22 cellular contexts compared by ENCODE assay signal in genomic region chr19:47260476-47260875, GRCh38. TPM values are rescaled to one million over a fixed set of nuclear protein-coding genes. Genes with fewer than 3 reads are reported as not detected.
A peak's percentile ranks its signal among the peaks of the same experiment; 100 is the strongest.
DNase-seq lines count a peak whose midpoint lies in the region; ATAC-seq, FAIRE-seq and TF ChIP-seq lines count a peak whose summit lies in the region.
"Had no signal": no experiment of that assay in that cellular context is flagged by ENCODE, and none has a peak within 500 bp of the region (broad histone marks: within the 10 kb centered on the region; RNA-seq: fewer than 3 reads in every experiment).

No MANE protein-coding gene starts in this region.

- WGBS in K562 (ENCODE audit: insufficient coverage, low coverage, missing lambda C conversion rate): 99% methylated on average over 9 of the region's 17 CpGs
- no CpG with 5 or more reads among the region's 17 CpGs for WGBS in neuronal stem cell (ENCODE audit: extremely low coverage in 2 of 2, insufficient read length in 2 of 2, insufficient replicate concordance in 1 of 2), 2 donors
- WGBS in mammary epithelial cell (ENCODE audit: low coverage, missing lambda C conversion rate): 93% methylated on average over 4 of the region's 17 CpGs

- peaks cover 30% of the 10 kb centered on the region for H3K36me3 Mint-ChIP-seq in activated naive CD8-positive, alpha-beta T cell treated with anti-CD3 and anti-CD28 coated beads, Interleukin-2, amount 10 ng/mL, durations not matched to agents 7 days and 5 days
- H3K36me3 Mint-ChIP-seq in activated naive CD8-positive, alpha-beta T cell treated with anti-CD3 and anti-CD28 coated beads, Interleukin-2, amount 50 U/mL, for 24 hours (ENCODE audit: low read depth): peaks cover 30% of the 10 kb centered on the region

- no peak for ATAC-seq in activated naive CD8-positive, alpha-beta T cell treated with anti-CD3 and anti-CD28 coated beads, Interleukin-2, amount 10 ng/mL, durations not matched to agents 7 days and 5 days (ENCODE audit: low read depth)
- no peak for ATAC-seq in activated naive CD8-positive, alpha-beta T cell treated with anti-CD3 and anti-CD28 coated beads, Interleukin-2, amount 50 U/mL, for 24 hours
- ATAC-seq in K562 (no peak), upper lobe of right lung (no peak), GM19452 (IDR thresholded peaks at IDR 0.05; ENCODE audit: unreplicated experiment) (no peak), HG03039 (IDR thresholded peaks at IDR 0.05; ENCODE audit: unreplicated experiment) (no peak)

- in situ Hi-C loops in K562 (cut with MboI) (no loop called here), mammary epithelial cell (cut with MboI; ENCODE audit: low sequenced_read_pairs in 2 of 2) (no loop called here)

- no peak for FAIRE-seq in K562 (lab: Jason Lieb, UNC)
- FAIRE-seq: D721Med, GM12892, H54 had no signal

- H2BK5ac ChIP-seq in neuronal stem cell (ENCODE audit: low read length): no peak overlapping the region

- no peak for DNase-seq in activated naive CD8-positive, alpha-beta T cell treated with anti-CD3 and anti-CD28 coated beads, Interleukin-2, amount 10 ng/mL, durations not matched to agents 7 days and 5 days
- DNase-seq in activated naive CD8-positive, alpha-beta T cell treated with anti-CD3 and anti-CD28 coated beads, Interleukin-2, amount 50 U/mL, for 24 hours: no peak
- DNase-seq in K562 (ENCODE audit: extremely low read depth in 1 of 4, low spot score in 3 of 4): no peak
- DNase-seq in neuronal stem cell (ENCODE audit: low spot score): no peak
- DNase-seq in upper lobe of right lung: peak; percentile 65
- DNase-seq in mammary epithelial cell: no peak
- DNase-seq: AML-193; CD4-positive, alpha-beta memory T cell; DND-41; GDM1; NCI-H1105 treated with DMSO at 0.1 percent for 48 hours; NCI-H187; NCI-H446; NCI-H748 treated with DMSO at 0.1 percent for 48 hours; Peyer's patch; SHP77 treated with DMSO at 0.1 percent for 48 hours had no signal

- peak overlapping the region; percentile 85 for H3K23ac ChIP-seq in neuronal stem cell (ENCODE audit: low read depth, low read length, poor library complexity)

- H3K9me1 ChIP-seq in K562 (ENCODE audit: control insufficient read depth, insufficient read depth, low read length): no peaks in the 10 kb centered on the region

- H3K27me3 Mint-ChIP-seq in activated naive CD8-positive, alpha-beta T cell treated with anti-CD3 and anti-CD28 coated beads, Interleukin-2, amount 10 ng/mL, durations not matched to agents 7 days and 5 days: no peaks in the 10 kb centered on the region
- no peaks in the 10 kb centered on the region for H3K27me3 Mint-ChIP-seq in activated naive CD8-positive, alpha-beta T cell treated with anti-CD3 and anti-CD28 coated beads, Interleukin-2, amount 50 U/mL, for 24 hours
- H3K27me3 Mint-ChIP-seq: CD4-positive, alpha-beta memory T cell had no signal

- peak overlapping the region; percentile 17 for H3K27ac Mint-ChIP-seq in activated naive CD8-positive, alpha-beta T cell treated with anti-CD3 and anti-CD28 coated beads, Interleukin-2, amount 10 ng/mL, durations not matched to agents 7 days and 5 days
- H3K27ac Mint-ChIP-seq in activated naive CD8-positive, alpha-beta T cell treated with anti-CD3 and anti-CD28 coated beads, Interleukin-2, amount 50 U/mL, for 24 hours: no peak overlapping the region

- H4K91ac ChIP-seq in neuronal stem cell (ENCODE audit: low read depth, low read length, poor library complexity): no peak overlapping the region

- H2BK12ac ChIP-seq in neuronal stem cell (ENCODE audit: low read length): no peak overlapping the region

- TF ChIP-seq CTCF in K562 (IDR thresholded peaks at IDR 0.05 in 2 of 3, conservative IDR thresholded peaks at IDR 0.05 in 1 of 3; ENCODE audit: insufficient read depth in 2 of 3, low read depth in 1 of 3, low read length in 3 of 3) (no peak), upper lobe of right lung (IDR thresholded peaks at IDR 0.05) (no peak), mammary epithelial cell (conservative IDR thresholded peaks at IDR 0.05 in 1 of 2, IDR thresholded peaks at IDR 0.05 in 1 of 2; ENCODE audit: extremely low read depth in 1 of 2, insufficient read depth in 1 of 2, low read depth in 1 of 2, low read length in 2 of 2) (no peak)

- TF ChIP-seq EP300 in K562 (IDR thresholded peaks at IDR 0.05; ENCODE audit: low read length): no peak

- H3K79me1 ChIP-seq in neuronal stem cell (ENCODE audit: low read depth, low read length): peaks cover 7% of the 10 kb centered on the region

- H2AK5ac ChIP-seq in neuronal stem cell (ENCODE audit: low read depth, low read length): no peak overlapping the region

- H2BK120ac ChIP-seq in neuronal stem cell (ENCODE audit: low read depth, low read length): no peak overlapping the region

- H3K4me3 ChIP-seq in K562: no peak overlapping the region
- H3K4me3 ChIP-seq in neuronal stem cell (ENCODE audit: low read length in 2 of 2): no peak overlapping the region
- H3K4me3 ChIP-seq in upper lobe of right lung: no peak overlapping the region
- no peak overlapping the region for H3K4me3 ChIP-seq in mammary epithelial cell (replicated peaks in 1 of 3; ENCODE audit: insufficient read depth in 1 of 3, low read depth in 2 of 3, low read length in 3 of 3)
- H3K4me3 ChIP-seq: Peyer's patch had no signal

- H3K4me2 ChIP-seq in K562 (ENCODE audit: insufficient read depth, low read length): no peak overlapping the region
- H3K4me2 ChIP-seq in neuronal stem cell (ENCODE audit: insufficient read depth, low read length, poor library complexity, severe bottlenecking): no peak overlapping the region
- H3K4me2 ChIP-seq in mammary epithelial cell (ENCODE audit: insufficient read depth, low read depth, low read length): no peak overlapping the region
- H3K4me2 ChIP-seq: KMS-11 had no signal

- dilution Hi-C loops in mammary epithelial cell (cut with HindIII; ENCODE audit: low sequenced_read_pairs): no loop called here

- H3K4me1 Mint-ChIP-seq in activated naive CD8-positive, alpha-beta T cell treated with anti-CD3 and anti-CD28 coated beads, Interleukin-2, amount 10 ng/mL, durations not matched to agents 7 days and 5 days: peaks cover 30% of the 10 kb centered on the region
- peaks cover 31% of the 10 kb centered on the region for H3K4me1 Mint-ChIP-seq in activated naive CD8-positive, alpha-beta T cell treated with anti-CD3 and anti-CD28 coated beads, Interleukin-2, amount 50 U/mL, for 24 hours

- H2AFZ ChIP-seq in K562 (ENCODE audit: low read depth, low read length) (no peak overlapping the region), neuronal stem cell (ENCODE audit: low read length) (no peak overlapping the region), mammary epithelial cell (ENCODE audit: low read depth, low read length) (no peak overlapping the region)

- CTCF ChIA-PET in K562 (lab: Yijun Ruan, JAX; ENCODE audit: low intra/inter-chr PET ratio) (no interaction called here), mammary epithelial cell (lab: Charles Lee; ENCODE audit: low non-redundant PET) (no interaction called here)

- H3K4me3 Mint-ChIP-seq in activated naive CD8-positive, alpha-beta T cell treated with anti-CD3 and anti-CD28 coated beads, Interleukin-2, amount 10 ng/mL, durations not matched to agents 7 days and 5 days: no peak overlapping the region
- no peak overlapping the region for H3K4me3 Mint-ChIP-seq in activated naive CD8-positive, alpha-beta T cell treated with anti-CD3 and anti-CD28 coated beads, Interleukin-2, amount 50 U/mL, for 24 hours

- no peak overlapping the region for H3K14ac ChIP-seq in neuronal stem cell (ENCODE audit: low read length)

- H2BK15ac ChIP-seq in neuronal stem cell (ENCODE audit: low read length): no peak overlapping the region

- no peak overlapping the region for H4K8ac ChIP-seq in neuronal stem cell (ENCODE audit: low read depth, low read length)

- H3K9me3 ChIP-seq in K562 (replicated peaks; ENCODE audit: control insufficient read depth, insufficient read depth, low read depth, low read length) (no peaks in the 10 kb centered on the region; the same call in 1 of the 2 replicates), neuronal stem cell (replicated peaks in 1 of 2; ENCODE audit: control insufficient read depth in 2 of 2, insufficient read depth in 1 of 2, low read depth in 1 of 2, low read length in 2 of 2) (peaks cover 0 to 2% of the 10 kb centered on the region in 2 donors), upper lobe of right lung (no peaks in the 10 kb centered on the region), mammary epithelial cell (replicated peaks; ENCODE audit: insufficient read depth, low read length) (no peaks in the 10 kb centered on the region)
- H3K9me3 ChIP-seq: Peyer's patch had no signal

- H3K4me1 ChIP-seq in K562 (replicated peaks in 1 of 2; ENCODE audit: control insufficient read depth in 2 of 2, insufficient read depth in 2 of 2, low read length in 2 of 2): peaks cover 8 to 32% of the 10 kb centered on the region in 2 experiments; a peak in 4 of 5 replicates
- H3K4me1 ChIP-seq in neuronal stem cell (ENCODE audit: control insufficient read depth in 2 of 2, insufficient read depth in 1 of 2, low read depth in 1 of 2, low read length in 2 of 2): peaks cover 8% of the 10 kb centered on the region in 2 donors
- peaks cover 18% of the 10 kb centered on the region for H3K4me1 ChIP-seq in upper lobe of right lung
- H3K4me1 ChIP-seq in mammary epithelial cell (ENCODE audit: insufficient read depth, low read length): peaks cover 9% of the 10 kb centered on the region

- TF ChIP-seq RAD21 in K562 (CRISPR knock-in tag; conservative IDR thresholded peaks at IDR 0.05 in 1 of 2, IDR thresholded peaks at IDR 0.05 in 1 of 2): no peak

- H3K79me2 ChIP-seq in K562 (ENCODE audit: control insufficient read depth, insufficient read depth, low read length): peaks cover 38% of the 10 kb centered on the region
- peaks cover 18% of the 10 kb centered on the region for H3K79me2 ChIP-seq in mammary epithelial cell (ENCODE audit: insufficient read depth, low read length)

- no peaks in the 10 kb centered on the region for H3K27me3 ChIP-seq in K562 (ENCODE audit: control insufficient read depth in 2 of 2, insufficient read depth in 2 of 2, low read length in 2 of 2)
- H3K27me3 ChIP-seq in neuronal stem cell (ENCODE audit: control insufficient read depth in 3 of 3, insufficient read depth in 3 of 3, low read depth in 1 of 3, low read length in 3 of 3): no peaks in the 10 kb centered on the region
- no peaks in the 10 kb centered on the region for H3K27me3 ChIP-seq in upper lobe of right lung
- H3K27me3 ChIP-seq in mammary epithelial cell (ENCODE audit: insufficient read depth, low read length): no peaks in the 10 kb centered on the region
- H3K27me3 ChIP-seq: Peyer's patch had no signal

- H3K9ac ChIP-seq in K562 (ENCODE audit: insufficient read depth in 1 of 2, low read depth in 2 of 2, low read length in 2 of 2) (peak overlapping the region in 1 of 2 experiments; percentile 83; a peak in 2 of 4 replicates), neuronal stem cell (ENCODE audit: low read depth, low read length, poor library complexity) (no peak overlapping the region), mammary epithelial cell (ENCODE audit: insufficient read depth, low read length) (no peak overlapping the region)
- H3K9ac ChIP-seq: KMS-11 had no signal

- intact Hi-C loops in K562 (cut with micrococcal nuclease): no loop called here
- intact Hi-C loops in upper lobe of right lung (cut with DNase I): no loop called here
- intact Hi-C loops in mammary epithelial cell (cut with micrococcal nuclease): no loop called here

- TF ChIP-seq POLR2A in K562 (conservative IDR thresholded peaks at IDR 0.05): no peak

- no peak overlapping the region for H3K4ac ChIP-seq in neuronal stem cell (ENCODE audit: low read length)

- no peaks in the 10 kb centered on the region for H3K9me3 Mint-ChIP-seq in activated naive CD8-positive, alpha-beta T cell treated with anti-CD3 and anti-CD28 coated beads, Interleukin-2, amount 10 ng/mL, durations not matched to agents 7 days and 5 days
- H3K9me3 Mint-ChIP-seq in activated naive CD8-positive, alpha-beta T cell treated with anti-CD3 and anti-CD28 coated beads, Interleukin-2, amount 50 U/mL, for 24 hours: no peaks in the 10 kb centered on the region

- POLR2A ChIA-PET in activated naive CD8-positive, alpha-beta T cell treated with anti-CD3 and anti-CD28 coated beads, Interleukin-2, amount 10 ng/mL, durations not matched to agents 7 days and 5 days (lab: Charles Lee): interaction anchor here (2.1 to 2.2 kb wide), 2 partner anchors 14 to 147 kb away, joined by 5 to 10 read pairs; partner anchors contain the start of genes INAFM1 and ZC3H4
- POLR2A ChIA-PET in K562 (lab: Yijun Ruan, JAX): interaction anchor here (0.6 to 2.9 kb wide), 4 partner anchors 8 to 497 kb away, joined by 3 to 18 read pairs (median 7); no protein-coding TSS in a partner anchor

- H4K20me1 ChIP-seq in K562 (replicated peaks; ENCODE audit: control insufficient read depth, insufficient read depth, low read length) (peaks cover 7% of the 10 kb centered on the region; the same call in 1 of the 2 replicates), mammary epithelial cell (ENCODE audit: insufficient read depth, low read length) (no peaks in the 10 kb centered on the region)

- BruUV-seq in K562 (replicated peaks; lab: Mats Ljungman, UMichigan): no TSS peak
- no TSS peak for BruUV-seq in mammary epithelial cell (replicated peaks; lab: Mats Ljungman, UMichigan)

- H3K36me3 ChIP-seq in K562 (ENCODE audit: control insufficient read depth, insufficient read depth, low read length) (peaks cover 64% of the 10 kb centered on the region; the same call in 2 of the 3 replicates), neuronal stem cell (replicated peaks in 1 of 2; ENCODE audit: control insufficient read depth in 2 of 2, insufficient read depth in 2 of 2, low read length in 2 of 2) (peaks cover 47 to 62% of the 10 kb centered on the region in 2 donors), upper lobe of right lung (peaks cover 69% of the 10 kb centered on the region), mammary epithelial cell (ENCODE audit: insufficient read depth, low read length) (peaks cover 12% of the 10 kb centered on the region)

- no peak overlapping the region for H3K18ac ChIP-seq in neuronal stem cell (ENCODE audit: low read length)

- no peak overlapping the region for H3K27ac ChIP-seq in K562 (ENCODE audit: extremely low read depth, low read depth, low read length)
- H3K27ac ChIP-seq in neuronal stem cell (replicated peaks; ENCODE audit: low read length): no peak overlapping the region
- no peak overlapping the region for H3K27ac ChIP-seq in upper lobe of right lung
- H3K27ac ChIP-seq in mammary epithelial cell (ENCODE audit: insufficient read depth, low read depth, low read length): no peak overlapping the region
- H3K27ac ChIP-seq: KMS-11, Peyer's patch had no signal

RNA-seq across cellular contexts. Expression of gene CCDC9, which starts 4.2 kb away (rescaled TPM):
- 10 to 100 TPM; 37.8 to 39.6 TPM for total RNA-seq in activated naive CD8-positive, alpha-beta T cell treated with anti-CD3 and anti-CD28 coated beads, Interleukin-2, amount 10 ng/mL, durations not matched to agents 7 days and 5 days
- total RNA-seq in K562 (2011; cell fraction: chromatin; rRNA removed; ENCODE audit: low replicate concordance): 54.9 and 69.2 TPM in 2 replicates
- 24.3 and 34.5 TPM in 2 replicates for total RNA-seq in K562 (2011; cell fraction: nucleolus; rRNA removed)
- total RNA-seq in K562 (2011; cell fraction: nucleoplasm; rRNA removed): 42.7 and 46.5 TPM in 2 replicates
- total RNA-seq in K562 (2014; rRNA removed): 21.1 and 22.7 TPM in 2 replicates
- 5.5 and 6.5 TPM in 2 replicates for total RNA-seq in K562 (2014; rRNA removed; fragmentation: Illumina TruSeq; extraction: Trizol)
- 8.4 and 9.6 TPM in 2 replicates for total RNA-seq in K562 (2015; rRNA removed; fragmentation: Illumina TruSeq; extraction: Trizol)
- 29.3 and 38.6 TPM in 2 replicates for total RNA-seq in K562 (2021)
- 4.8 and 5.3 TPM in 2 replicates for polyA plus RNA-seq in K562 (2011; rRNA removed)
- polyA plus RNA-seq in K562 (2011; cell fraction: cytosol; rRNA removed): 4.1 and 6.6 TPM in 2 replicates
- polyA plus RNA-seq in K562 (2011; cell fraction: nucleus; rRNA removed): 12.1 and 15.2 TPM in 2 replicates
- 28.4 and 28.6 TPM in 2 replicates for polyA plus RNA-seq in K562 (2012)
- polyA plus RNA-seq in K562 (2014; fragmentation: Illumina TruSeq; extraction: Trizol): 19.5 and 21.6 TPM in 2 replicates
- polyA plus RNA-seq in K562 (2014; fragmentation: Nextera tagmentation; extraction: Ambion mirVana): under 1 TPM; 0.23 to 0.57 TPM
- 27.9 and 31.8 TPM in 2 replicates for polyA plus RNA-seq in K562 (2014; rRNA removed)
- 4.5 and 7.2 TPM in 2 replicates for polyA minus RNA-seq in K562 (2011; rRNA and poly(A)+ RNA removed)
- polyA minus RNA-seq in K562 (2011; cell fraction: cytosol; rRNA and poly(A)+ RNA removed): 3.7 and 6.4 TPM in 2 replicates
- 4.8 and 7.9 TPM in 2 replicates for polyA minus RNA-seq in K562 (2011; cell fraction: nucleus; rRNA and poly(A)+ RNA removed)
- polyA plus RNA-seq in neuronal stem cell (2013, experiment 1 of 2): 15.9 TPM
- polyA plus RNA-seq in neuronal stem cell (2013, experiment 2 of 2): 14.8 TPM
- 36.1 TPM for total RNA-seq in upper lobe of right lung
- total RNA-seq in mammary epithelial cell: 10 to 100 TPM in 1 of 2 donors, 1 to 10 TPM in 1; 4.7 to 29.6 TPM
- 3.2 TPM for polyA plus RNA-seq in mammary epithelial cell
- polyA minus RNA-seq in mammary epithelial cell: 9.1 TPM

RNA-seq across cellular contexts. Expression of gene INAFM1, which starts 14.2 kb away (rescaled TPM):
- total RNA-seq in activated naive CD8-positive, alpha-beta T cell treated with anti-CD3 and anti-CD28 coated beads, Interleukin-2, amount 10 ng/mL, durations not matched to agents 7 days and 5 days: 10 to 100 TPM; 14.2 to 15.4 TPM
- 3.9 and 14.1 TPM in 2 replicates for total RNA-seq in K562 (2011; cell fraction: chromatin; rRNA removed; ENCODE audit: low replicate concordance)
- total RNA-seq in K562 (2011; cell fraction: nucleolus; rRNA removed): 15.3 and 23.8 TPM in 2 replicates
- 10.9 and 11.0 TPM in 2 replicates for total RNA-seq in K562 (2011; cell fraction: nucleoplasm; rRNA removed)
- 11.3 and 15.0 TPM in 2 replicates for total RNA-seq in K562 (2014; rRNA removed)
- total RNA-seq in K562 (2014; rRNA removed; fragmentation: Illumina TruSeq; extraction: Trizol): 0.95 and 1.2 TPM in 2 replicates
- 2.1 and 2.3 TPM in 2 replicates for total RNA-seq in K562 (2015; rRNA removed; fragmentation: Illumina TruSeq; extraction: Trizol)
- 26.6 and 30.9 TPM in 2 replicates for total RNA-seq in K562 (2021)
- polyA plus RNA-seq in K562 (2011; rRNA removed): 3.1 and 7.8 TPM in 2 replicates
- 7.5 and 28.4 TPM in 2 replicates for polyA plus RNA-seq in K562 (2011; cell fraction: cytosol; rRNA removed)
- 10.8 and 17.8 TPM in 2 replicates for polyA plus RNA-seq in K562 (2011; cell fraction: nucleus; rRNA removed)
- polyA plus RNA-seq in K562 (2012): 13.9 and 22.8 TPM in 2 replicates
- 4.6 and 8.8 TPM in 2 replicates for polyA plus RNA-seq in K562 (2014; fragmentation: Illumina TruSeq; extraction: Trizol)
- under 1 TPM; 0.71 to 0.87 TPM for polyA plus RNA-seq in K562 (2014; fragmentation: Nextera tagmentation; extraction: Ambion mirVana)
- polyA plus RNA-seq in K562 (2014; rRNA removed): 21.8 and 27.1 TPM in 2 replicates
- polyA minus RNA-seq in K562 (2011; rRNA and poly(A)+ RNA removed): 0.28 and 0.45 TPM in 2 replicates
- 6.3 and 7.8 TPM in 2 replicates for polyA minus RNA-seq in K562 (2011; cell fraction: cytosol; rRNA and poly(A)+ RNA removed)
- 3.9 and 5.7 TPM in 2 replicates for polyA minus RNA-seq in K562 (2011; cell fraction: nucleus; rRNA and poly(A)+ RNA removed)
- polyA plus RNA-seq in neuronal stem cell (2013, experiment 1 of 2): 7.5 TPM
- polyA plus RNA-seq in neuronal stem cell (2013, experiment 2 of 2): 6.6 TPM
- total RNA-seq in upper lobe of right lung: 18.2 TPM
- total RNA-seq in mammary epithelial cell: 10 to 100 TPM in 1 of 2 donors, 1 to 10 TPM in 1; 2.0 to 10.9 TPM
- polyA plus RNA-seq in mammary epithelial cell: 0.65 TPM
- not detected for polyA minus RNA-seq in mammary epithelial cell

RNA-seq across cellular contexts. Expression of gene BBC3, which starts 29.5 kb away (rescaled TPM):
- total RNA-seq in activated naive CD8-positive, alpha-beta T cell treated with anti-CD3 and anti-CD28 coated beads, Interleukin-2, amount 10 ng/mL, durations not matched to agents 7 days and 5 days: 10 to 100 TPM; 29.5 to 29.9 TPM
- 13.0 and 34.2 TPM in 2 replicates for total RNA-seq in K562 (2011; cell fraction: chromatin; rRNA removed; ENCODE audit: low replicate concordance)
- total RNA-seq in K562 (2011; cell fraction: nucleolus; rRNA removed): 21.8 and 26.8 TPM in 2 replicates
- total RNA-seq in K562 (2011; cell fraction: nucleoplasm; rRNA removed): 20.2 and 20.6 TPM in 2 replicates
- total RNA-seq in K562 (2014; rRNA removed): 25.2 and 26.9 TPM in 2 replicates
- 3.5 and 4.1 TPM in 2 replicates for total RNA-seq in K562 (2014; rRNA removed; fragmentation: Illumina TruSeq; extraction: Trizol)
- total RNA-seq in K562 (2015; rRNA removed; fragmentation: Illumina TruSeq; extraction: Trizol): 5.3 and 5.4 TPM in 2 replicates
- 20.3 and 30.7 TPM in 2 replicates for total RNA-seq in K562 (2021)
- 4.8 and 4.9 TPM in 2 replicates for polyA plus RNA-seq in K562 (2011; rRNA removed)
- polyA plus RNA-seq in K562 (2011; cell fraction: cytosol; rRNA removed): 5.7 and 20.0 TPM in 2 replicates
- 8.9 and 16.4 TPM in 2 replicates for polyA plus RNA-seq in K562 (2011; cell fraction: nucleus; rRNA removed)
- polyA plus RNA-seq in K562 (2012): 8.9 and 29.3 TPM in 2 replicates
- polyA plus RNA-seq in K562 (2014; fragmentation: Illumina TruSeq; extraction: Trizol): 2.0 and 11.7 TPM in 2 replicates
- polyA plus RNA-seq in K562 (2014; fragmentation: Nextera tagmentation; extraction: Ambion mirVana): under 1 TPM; 0.15 to 0.32 TPM
- polyA plus RNA-seq in K562 (2014; rRNA removed): 21.6 and 22.5 TPM in 2 replicates
- polyA minus RNA-seq in K562 (2011; rRNA and poly(A)+ RNA removed): 1.6 and 2.1 TPM in 2 replicates
- 6.3 and 11.0 TPM in 2 replicates for polyA minus RNA-seq in K562 (2011; cell fraction: cytosol; rRNA and poly(A)+ RNA removed)
- polyA minus RNA-seq in K562 (2011; cell fraction: nucleus; rRNA and poly(A)+ RNA removed): 4.8 and 6.2 TPM in 2 replicates
- polyA plus RNA-seq in neuronal stem cell (2013, experiment 1 of 2): 20.7 TPM
- polyA plus RNA-seq in neuronal stem cell (2013, experiment 2 of 2): 20.0 TPM
- total RNA-seq in upper lobe of right lung: 20.1 TPM
- total RNA-seq in mammary epithelial cell: 1 to 10 TPM; 7.0 to 8.1 TPM
- polyA plus RNA-seq in mammary epithelial cell: 1.4 TPM
- polyA minus RNA-seq in mammary epithelial cell: 1.2 TPM

RNA-seq across cellular contexts. Expression of gene C5AR1, which starts 49.2 kb away (rescaled TPM):
- 1 to 10 TPM; 4.0 to 4.6 TPM for total RNA-seq in activated naive CD8-positive, alpha-beta T cell treated with anti-CD3 and anti-CD28 coated beads, Interleukin-2, amount 10 ng/mL, durations not matched to agents 7 days and 5 days
- 3.1 and 4.0 TPM in 2 replicates for total RNA-seq in K562 (2011; cell fraction: chromatin; rRNA removed; ENCODE audit: low replicate concordance)
- total RNA-seq in K562 (2011; cell fraction: nucleolus; rRNA removed): 1.4 and 1.7 TPM in 2 replicates
- 1.1 and 2.1 TPM in 2 replicates for total RNA-seq in K562 (2011; cell fraction: nucleoplasm; rRNA removed)
- total RNA-seq in K562 (2014; rRNA removed): not detected in 2 replicates
- not detected in 2 replicates for total RNA-seq in K562 (2014; rRNA removed; fragmentation: Illumina TruSeq; extraction: Trizol)
- 0.08 and 0.40 TPM in 2 replicates for total RNA-seq in K562 (2015; rRNA removed; fragmentation: Illumina TruSeq; extraction: Trizol)
- total RNA-seq in K562 (2021): 0.51 and 1.6 TPM in 2 replicates
- 0.11 and 0.46 TPM in 2 replicates for polyA plus RNA-seq in K562 (2011; rRNA removed)
- 0.10 and 0.12 TPM in 2 replicates for polyA plus RNA-seq in K562 (2011; cell fraction: cytosol; rRNA removed)
- polyA plus RNA-seq in K562 (2011; cell fraction: nucleus; rRNA removed): 1.8 and 3.6 TPM in 2 replicates
- polyA plus RNA-seq in K562 (2012): 0.12 and 1.2 TPM in 2 replicates
- 0.06 and 0.17 TPM in 2 replicates for polyA plus RNA-seq in K562 (2014; fragmentation: Illumina TruSeq; extraction: Trizol)
- polyA plus RNA-seq in K562 (2014; fragmentation: Nextera tagmentation; extraction: Ambion mirVana): under 1 TPM; 0.17 TPM
- 0.09 TPM in 1 of 2 replicates, not detected in the other for polyA plus RNA-seq in K562 (2014; rRNA removed)
- polyA minus RNA-seq in K562 (2011; rRNA and poly(A)+ RNA removed): not detected in 2 replicates
- polyA minus RNA-seq in K562 (2011; cell fraction: cytosol; rRNA and poly(A)+ RNA removed): 3.0 TPM in 1 of 2 replicates, not detected in the other
- 0.67 TPM in 1 of 2 replicates, not detected in the other for polyA minus RNA-seq in K562 (2011; cell fraction: nucleus; rRNA and poly(A)+ RNA removed)
- not detected for polyA plus RNA-seq in neuronal stem cell (2013, experiment 1 of 2)
- polyA plus RNA-seq in neuronal stem cell (2013, experiment 2 of 2): 0.04 TPM
- total RNA-seq in upper lobe of right lung: 58.9 TPM
- total RNA-seq in mammary epithelial cell: 1 to 10 TPM in 1 of 2 donors, under 1 TPM in 1; 0.17 to 1.9 TPM
- 0.03 TPM for polyA plus RNA-seq in mammary epithelial cell
- not detected for polyA minus RNA-seq in mammary epithelial cell
- polyA plus RNA-seq: CD4-positive, alpha-beta memory T cell had no signal
